Comparison of ENCODE assay signal across 18 cellular contexts in the genomic region with DNA sequence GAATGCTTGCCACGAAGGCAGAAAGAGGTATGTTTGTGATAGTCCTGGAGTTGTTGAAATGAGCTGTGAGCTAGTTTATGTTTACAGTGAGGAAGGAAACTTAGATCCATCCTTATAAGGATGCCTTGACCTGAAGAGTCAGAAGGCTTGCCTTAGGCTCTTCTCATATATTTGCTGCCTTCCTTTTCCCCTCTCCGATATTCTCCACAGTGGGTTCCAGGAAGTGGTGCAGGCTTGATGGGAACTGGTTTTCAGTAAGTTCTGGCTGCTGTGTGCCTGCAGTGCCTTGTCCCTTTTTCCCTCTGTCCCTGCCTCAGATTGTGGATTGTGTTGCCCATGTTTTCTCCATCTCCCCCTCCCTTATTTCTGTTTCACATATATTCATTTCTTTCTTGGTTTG.
DNase-seq lines count a peak whose midpoint lies in the region; ATAC-seq and TF ChIP-seq lines count a peak whose summit lies in the region.
"Had no signal": no experiment of that assay in that cellular context is flagged by ENCODE, and none has a peak within 500 bp of the region (broad histone marks: within the 10 kb centered on the region; RNA-seq: fewer than 3 reads in every experiment).

No MANE protein-coding gene starts in this region.

- no peak overlapping the region for H3K23ac ChIP-seq in mesenchymal stem cell (ENCODE audit: low read length in 2 of 2)

- TF ChIP-seq CTCF in HEK293 (tag by site-specific recombination; IDR thresholded peaks at IDR 0.05) (no peak), choroid plexus epithelial cell (conservative IDR thresholded peaks at IDR 0.05; ENCODE audit: low read depth, low read length) (no peak)

- ATAC-seq in HG03460 (IDR thresholded peaks at IDR 0.05; ENCODE audit: unreplicated experiment) (no peak), HG03521 (IDR thresholded peaks at IDR 0.05; ENCODE audit: unreplicated experiment) (no peak), GM21825 (IDR thresholded peaks at IDR 0.05; ENCODE audit: unreplicated experiment) (no peak)
- ATAC-seq: K562, Panc1 had no signal

- H2BK15ac ChIP-seq in mesenchymal stem cell (ENCODE audit: low read depth, poor library complexity, severe bottlenecking), result no peak overlapping the region

- POLR2A ChIA-PET in HEK293 (lab: Yijun Ruan, JAX), result interaction anchor here (0.8 kb wide), 1 partner anchor 398 kb away, joined by 3 read pairs; the partner anchor contains the start of genes NKIRAS1 and RPL15

- H3K27ac ChIP-seq in HEK293 (ENCODE audit: extremely low read depth, low read depth, low read length) (no peak overlapping the region), mesenchymal stem cell (ENCODE audit: low read length, poor library complexity, severe bottlenecking) (no peak overlapping the region)
- H3K27ac ChIP-seq: SJCRH30 had no signal

- DNase-seq in ELF-1 (ENCODE audit: low read depth, low spot score) (peak; percentile 10), choroid plexus epithelial cell (ENCODE audit: low read depth) (peak; percentile 27), mesenchymal stem cell (peak; percentile 29), NCI-H1048 (lab: John Stamatoyannopoulos, UW) (no peak)
- DNase-seq: AML-193, COR-L47, EL, NCI-H1694 treated with DMSO at 0.1 percent for 48 hours, NCI-H226, NCI-H524 treated with DMSO at 0.1 percent for 48 hours, SJCRH30 had no signal

- CTCF ChIA-PET in HEK293 (lab: Yijun Ruan, JAX), result interaction anchor here (0.6 kb wide), 1 partner anchor 744 kb away, joined by 4 read pairs; no protein-coding TSS in a partner anchor

- peak overlapping the region in 1 of 2 experiments; percentile 66 for H3K18ac ChIP-seq in mesenchymal stem cell (ENCODE audit: low read depth in 1 of 2, low read length in 2 of 2)

- no peak overlapping the region for H3K9ac ChIP-seq in mesenchymal stem cell (ENCODE audit: low read length)

- H3K4me1 ChIP-seq in HEK293 (ENCODE audit: control insufficient read depth, insufficient read depth, low read length) (peaks cover 10% of the 10 kb centered on the region; the same call in 1 of the 2 replicates), mesenchymal stem cell (ENCODE audit: control insufficient read depth, insufficient read depth, low read depth, low read length) (peaks cover 6% of the 10 kb centered on the region)

- 46% methylated on average over 2 of the region's 2 CpGs for WGBS in mesenchymal stem cell

- H3K9me3 ChIP-seq in HEK293 (ENCODE audit: control insufficient read depth, insufficient read depth, low read depth, low read length), result no peaks in the 10 kb centered on the region
- H3K9me3 ChIP-seq in mesenchymal stem cell (ENCODE audit: control insufficient read depth, low read length), result no peaks in the 10 kb centered on the region
- H3K9me3 ChIP-seq: HAP-1, SJCRH30 had no signal

- H2AFZ ChIP-seq in mesenchymal stem cell (ENCODE audit: low read depth, low read length), result no peak overlapping the region

- no peak overlapping the region for H3K4me2 ChIP-seq in mesenchymal stem cell (ENCODE audit: low read length, poor library complexity, severe bottlenecking)

- H2BK12ac ChIP-seq in mesenchymal stem cell (ENCODE audit: low read length in 2 of 2), result no peak overlapping the region

- no peak overlapping the region for H2BK5ac ChIP-seq in mesenchymal stem cell (ENCODE audit: low read depth, low read length, poor library complexity, severe bottlenecking)

- no peak overlapping the region for H3K4me3 ChIP-seq in HEK293 (ENCODE audit: low read depth, low read length)
- H3K4me3 ChIP-seq in choroid plexus epithelial cell (ENCODE audit: low read depth, low read length), result no peak overlapping the region
- H3K4me3 ChIP-seq in mesenchymal stem cell (ENCODE audit: insufficient read depth in 1 of 2, low read depth in 1 of 2, low read length in 2 of 2), result no peak overlapping the region
- H3K4me3 ChIP-seq: HAP-1, K562, SJCRH30 had no signal

- no peaks in the 10 kb centered on the region for H3K27me3 ChIP-seq in mesenchymal stem cell (ENCODE audit: control insufficient read depth in 1 of 2, insufficient read depth in 1 of 2, low read length in 2 of 2)
- H3K27me3 ChIP-seq: SJCRH30 had no signal

- no peak overlapping the region for H3K4ac ChIP-seq in mesenchymal stem cell (ENCODE audit: low read depth in 1 of 2, low read length in 2 of 2)

- H4K8ac ChIP-seq in mesenchymal stem cell (ENCODE audit: low read length), result peak overlapping the region; percentile 49

- H3K36me3 ChIP-seq in HEK293 (ENCODE audit: control insufficient read depth in 2 of 2, insufficient read depth in 1 of 2, low read length in 2 of 2), result no peaks in the 10 kb centered on the region
- no peaks in the 10 kb centered on the region for H3K36me3 ChIP-seq in mesenchymal stem cell (ENCODE audit: control insufficient read depth in 1 of 2, insufficient read depth in 2 of 2, low read depth in 1 of 2, low read length in 2 of 2)
- H3K36me3 ChIP-seq: HAP-1, SJCRH30 had no signal

- H4K91ac ChIP-seq in mesenchymal stem cell (ENCODE audit: low read length), result no peak overlapping the region

- no peak overlapping the region for H3K14ac ChIP-seq in mesenchymal stem cell (ENCODE audit: low read length in 2 of 2)

- H2BK120ac ChIP-seq in mesenchymal stem cell (ENCODE audit: low read depth, low read length), result no peak overlapping the region

- H2AK5ac ChIP-seq in mesenchymal stem cell (ENCODE audit: low read length, severe bottlenecking), result no peak overlapping the region

- peaks cover 1% of the 10 kb centered on the region for H3K79me1 ChIP-seq in mesenchymal stem cell (replicated peaks; ENCODE audit: low read length, poor library complexity, severe bottlenecking)

TF ChIP-seq in HEK293, 187 proteins besides CTCF, POLR2A, EP300 and RAD21:
- TF ChIP-seq ZNF510 (tag by site-specific recombination; IDR thresholded peaks at IDR 0.05; ENCODE audit: insufficient replicate concordance) (no peak), ZNF16 (tag by site-specific recombination; IDR thresholded peaks at IDR 0.05; ENCODE audit: low read depth) (no peak), ZBTB17 (tag by site-specific recombination; IDR thresholded peaks at IDR 0.05) (peak; percentile 11; the same call in 1 of the 2 replicates)
